9 cellular contexts compared by ENCODE assay signal in the genomic region with DNA sequence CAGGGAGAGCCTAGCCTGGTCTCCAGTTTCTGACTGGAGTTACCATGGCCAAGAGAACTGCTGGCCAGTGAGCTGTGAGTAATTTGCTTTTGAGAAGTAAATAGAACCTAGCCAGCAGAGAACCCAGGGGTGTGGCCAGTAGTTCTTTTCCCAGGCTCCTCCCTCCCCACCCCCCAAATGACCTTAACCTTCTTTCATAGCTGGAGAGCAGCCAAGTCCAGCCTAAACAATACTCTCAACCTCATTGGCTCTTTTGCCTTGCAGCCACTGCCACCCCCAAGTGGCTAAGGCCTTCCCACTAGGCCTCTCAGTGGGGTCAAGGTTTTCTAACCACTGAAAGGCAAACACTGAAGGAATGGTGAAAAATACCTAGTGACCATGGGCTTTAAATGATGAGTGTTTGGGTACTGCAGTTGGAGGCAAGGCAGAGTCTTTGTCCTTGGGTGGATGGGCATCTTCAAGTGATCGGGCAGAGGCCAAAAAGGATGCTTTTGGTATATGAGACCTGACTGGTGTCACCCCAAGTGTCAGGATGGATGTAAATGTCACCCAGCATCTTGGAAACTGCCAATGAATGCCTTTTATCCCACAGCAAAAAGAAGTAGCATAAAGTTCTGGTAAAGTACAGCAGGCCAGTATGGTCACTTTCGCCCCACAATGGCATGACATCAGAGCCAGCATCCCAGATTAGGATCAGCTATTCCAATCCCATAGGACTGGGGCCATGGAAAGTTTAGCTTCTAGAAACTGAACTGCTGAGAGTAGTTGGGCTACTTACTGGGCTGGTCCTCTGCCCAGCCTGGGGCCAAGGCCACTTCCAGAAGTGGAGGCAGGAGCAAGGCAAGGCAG. TPM values are rescaled to one million over a fixed set of nuclear protein-coding genes. Genes with fewer than 3 reads are reported as not detected.
DNase-seq lines count a peak whose midpoint lies in the region; ATAC-seq, FAIRE-seq and TF ChIP-seq lines count a peak whose summit lies in the region.
"Had no signal": no experiment of that assay in that cellular context is flagged by ENCODE, and none has a peak within 500 bp of the region (broad histone marks: within the 10 kb centered on the region; RNA-seq: fewer than 3 reads in every experiment).

No MANE protein-coding gene starts in this region.

- DNase-seq in A549 (ENCODE audit: low read depth in 1 of 2, low spot score in 1 of 2) (peak in 1 of 2 experiments; percentile 49), HT-29 (ENCODE audit: low spot score) (peak; percentile 45), T-helper 17 cell (no peak), head of caudate nucleus (peak in 33 of 42 donors; percentile 18 to 83 (median 52)), putamen (ENCODE audit: low spot score) (peak; percentile 85), GM12892 (ENCODE audit: insufficient read length) (no peak)

- H3K4me3 Mint-ChIP-seq in T-helper 17 cell = no peak overlapping the region

- no peaks in the 10 kb centered on the region for H3K9me3 ChIP-seq in A549
- no peaks in the 10 kb centered on the region for H3K9me3 ChIP-seq in T-helper 17 cell (ENCODE audit: control insufficient read depth, low read length, poor library complexity, severe bottlenecking)

- H3K27ac ChIP-seq in A549 = 0 out of 6 replicates have a peak overlapping the region, but pooled peaks of 1 of the 2 experiments have one; percentile 23

- FAIRE-seq in A549 (lab: Jason Lieb, UNC) (no peak), GM12892 (lab: Jason Lieb, UNC) (no peak)
- FAIRE-seq: colon had no signal

- no peak for TF ChIP-seq POLR2A in A549 (IDR thresholded peaks at IDR 0.05; ENCODE audit: low read length)
- TF ChIP-seq POLR2A in GM12892 (IDR thresholded peaks at IDR 0.05; ENCODE audit: low read depth, low read length) = no peak

- CTCF ChIA-PET in A549 (lab: Yijun Ruan, JAX) = interaction anchor here (0.5 to 3.4 kb wide), 5 partner anchors 66 to 284 kb away, joined by 3 to 18 read pairs (median 3); no protein-coding TSS in a partner anchor

- peaks cover 53% of the 10 kb centered on the region for H3K4me1 ChIP-seq in A549

- H3K27ac Mint-ChIP-seq in T-helper 17 cell = peak overlapping the region; percentile 100

- TF ChIP-seq EP300 in A549 (IDR thresholded peaks at IDR 0.05) = no peak

- H3K36me3 Mint-ChIP-seq in T-helper 17 cell (ENCODE audit: low read depth) = peaks cover 5% of the 10 kb centered on the region

- H3K4me1 Mint-ChIP-seq in T-helper 17 cell = peaks cover 51% of the 10 kb centered on the region

- 92% methylated on average over 2 of the region's 2 CpGs for WGBS in A549 (ENCODE audit: missing lambda C conversion rate)

- H3K4me2 ChIP-seq in A549 = peak overlapping the region; percentile 45

- POLR2A ChIA-PET in A549 (lab: Yijun Ruan, JAX) = no interaction called here

- no peaks in the 10 kb centered on the region for H3K27me3 Mint-ChIP-seq in T-helper 17 cell

- no peak overlapping the region for H3K4me3 ChIP-seq in A549

- no peak for TF ChIP-seq RAD21 in A549 (conservative IDR thresholded peaks at IDR 0.05 in 1 of 2, IDR thresholded peaks at IDR 0.05 in 1 of 2)

- intact Hi-C loops in head of caudate nucleus (cut with DNase I) = no loop called here

- no peak for ATAC-seq in A549
- no peak for ATAC-seq in T-helper 17 cell
- ATAC-seq in GM18519 (IDR thresholded peaks at IDR 0.05; ENCODE audit: low FRiP score, unreplicated experiment) = no peak
- ATAC-seq in HG03469 (IDR thresholded peaks at IDR 0.05; ENCODE audit: unreplicated experiment) = no peak

- no peak for TF ChIP-seq CTCF in A549 (IDR thresholded peaks at IDR 0.05)

TF ChIP-seq in A549, 52 proteins besides CTCF, POLR2A, EP300 and RAD21:
- TF ChIP-seq KDM5A (IDR thresholded peaks at IDR 0.05) (no peak), HDAC2 (IDR thresholded peaks at IDR 0.05) (no peak), CBX2 (IDR thresholded peaks at IDR 0.05; ENCODE audit: borderline replicate concordance, low read depth) (no peak), HES2 (IDR thresholded peaks at IDR 0.05) (no peak), MAFK (IDR thresholded peaks at IDR 0.05; ENCODE audit: partially characterized antibody) (no peak), NFE2L2 (conservative IDR thresholded peaks at IDR 0.05; ENCODE audit: low read length) (no peak), FOXS1 (CRISPR knock-in tag; IDR thresholded peaks at IDR 0.05) (no peak), EHF (CRISPR knock-in tag; IDR thresholded peaks at IDR 0.05) (no peak), MAX (IDR thresholded peaks at IDR 0.05) (no peak), HOXA7 (CRISPR knock-in tag; IDR thresholded peaks at IDR 0.05) (no peak), ZSCAN20 (CRISPR knock-in tag; IDR thresholded peaks at IDR 0.05) (no peak), TP53 (CRISPR knock-in tag; IDR thresholded peaks at IDR 0.05) (no peak), KDM1A (IDR thresholded peaks at IDR 0.05; ENCODE audit: low read depth) (no peak), RNF2 (IDR thresholded peaks at IDR 0.05; ENCODE audit: borderline replicate concordance, low read depth) (no peak), CHD2 (IDR thresholded peaks at IDR 0.05; ENCODE audit: low read length, partially characterized antibody) (no peak), RARB (CRISPR knock-in tag; IDR thresholded peaks at IDR 0.05) (no peak)
- TF ChIP-seq, protein P1, sequence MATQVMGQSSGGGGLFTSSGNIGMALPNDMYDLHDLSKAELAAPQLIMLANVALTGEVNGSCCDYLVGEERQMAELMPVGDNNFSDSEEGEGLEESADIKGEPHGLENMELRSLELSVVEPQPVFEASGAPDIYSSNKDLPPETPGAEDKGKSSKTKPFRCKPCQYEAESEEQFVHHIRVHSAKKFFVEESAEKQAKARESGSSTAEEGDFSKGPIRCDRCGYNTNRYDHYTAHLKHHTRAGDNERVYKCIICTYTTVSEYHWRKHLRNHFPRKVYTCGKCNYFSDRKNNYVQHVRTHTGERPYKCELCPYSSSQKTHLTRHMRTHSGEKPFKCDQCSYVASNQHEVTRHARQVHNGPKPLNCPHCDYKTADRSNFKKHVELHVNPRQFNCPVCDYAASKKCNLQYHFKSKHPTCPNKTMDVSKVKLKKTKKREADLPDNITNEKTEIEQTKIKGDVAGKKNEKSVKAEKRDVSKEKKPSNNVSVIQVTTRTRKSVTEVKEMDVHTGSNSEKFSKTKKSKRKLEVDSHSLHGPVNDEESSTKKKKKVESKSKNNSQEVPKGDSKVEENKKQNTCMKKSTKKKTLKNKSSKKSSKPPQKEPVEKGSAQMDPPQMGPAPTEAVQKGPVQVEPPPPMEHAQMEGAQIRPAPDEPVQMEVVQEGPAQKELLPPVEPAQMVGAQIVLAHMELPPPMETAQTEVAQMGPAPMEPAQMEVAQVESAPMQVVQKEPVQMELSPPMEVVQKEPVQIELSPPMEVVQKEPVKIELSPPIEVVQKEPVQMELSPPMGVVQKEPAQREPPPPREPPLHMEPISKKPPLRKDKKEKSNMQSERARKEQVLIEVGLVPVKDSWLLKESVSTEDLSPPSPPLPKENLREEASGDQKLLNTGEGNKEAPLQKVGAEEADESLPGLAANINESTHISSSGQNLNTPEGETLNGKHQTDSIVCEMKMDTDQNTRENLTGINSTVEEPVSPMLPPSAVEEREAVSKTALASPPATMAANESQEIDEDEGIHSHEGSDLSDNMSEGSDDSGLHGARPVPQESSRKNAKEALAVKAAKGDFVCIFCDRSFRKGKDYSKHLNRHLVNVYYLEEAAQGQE (IDR thresholded peaks at IDR 0.05) = no peak
TF ChIP-seq in A549: peak in this region for 0.

RNA-seq across cellular contexts. Expression of gene PIGV, which starts 3.5 kb away (rescaled TPM):
- 16.2 and 21.7 TPM in 2 replicates for polyA plus RNA-seq in A549 (2011; rRNA removed)
- polyA plus RNA-seq in A549 (2012; cell fraction: cytosol; rRNA removed) = 4.3 and 7.3 TPM in 2 replicates
- 6.0 and 7.6 TPM in 2 replicates for polyA plus RNA-seq in A549 (2012; cell fraction: nucleus; rRNA removed)
- 6.1 to 7.0 TPM (median 6.6 TPM) in 3 replicates for polyA plus RNA-seq in A549 (2017; fragmentation: RNase III; extraction: RNeasy Plus Mini Kit Qiagen cat#74134 plus additional on column Dnase treatment)
- 23.4 and 30.7 TPM in 2 replicates for polyA minus RNA-seq in A549 (2011; rRNA and poly(A)+ RNA removed)
- 16.8 and 20.0 TPM in 2 replicates for total RNA-seq in HT-29 (2014; rRNA removed; shearing (Covaris generic))
- total RNA-seq in T-helper 17 cell = 10 to 100 TPM; 12.0 to 14.3 TPM
- polyA plus RNA-seq in GM12892 (2012; ENCODE audit: missing spikeins) = 12.9 TPM

RNA-seq across cellular contexts. Expression of gene ZDHHC18, which starts 42.2 kb away (rescaled TPM):
- polyA plus RNA-seq in A549 (2011; rRNA removed) (20.0 and 27.0 TPM in 2 replicates), A549 (2017; fragmentation: RNase III; extraction: RNeasy Plus Mini Kit Qiagen cat#74134 plus additional on column Dnase treatment) (15.0 to 16.2 TPM (median 15.7 TPM) in 3 replicates)
- 37.2 and 48.1 TPM in 2 replicates for polyA plus RNA-seq in A549 (2012; cell fraction: cytosol; rRNA removed)
- 44.4 and 45.8 TPM in 2 replicates for polyA plus RNA-seq in A549 (2012; cell fraction: nucleus; rRNA removed)
- 39.5 and 46.1 TPM in 2 replicates for polyA minus RNA-seq in A549 (2011; rRNA and poly(A)+ RNA removed)
- 22.9 and 30.0 TPM in 2 replicates for total RNA-seq in HT-29 (2014; rRNA removed; shearing (Covaris generic))
- 10 to 100 TPM; 70.2 to 71.2 TPM for total RNA-seq in T-helper 17 cell
- polyA plus RNA-seq in GM12892 (2012; ENCODE audit: missing spikeins) = 22.0 TPM

Comparison
In these comparisons a context has a peak if more than half of its experiments do, and no peak if none do; other contexts are left out.
1. DNase-seq: peak in HT-29 (single experiment), head of caudate nucleus (33 of 42) and putamen (single experiment); none in T-helper 17 cell (0 of 3) and GM12892 (single experiment).